ENCODE assay signal across 8 cellular contexts in genomic region chr2:120222186-120223033, GRCh38. TPM values are rescaled to one million over a fixed set of nuclear protein-coding genes. Genes with fewer than 3 reads are reported as not detected.
DNase-seq lines count a peak whose midpoint lies in the region; ATAC-seq and TF ChIP-seq lines count a peak whose summit lies in the region.

No MANE protein-coding gene starts in this region.

- H3K4me1 ChIP-seq in CD4-positive, alpha-beta memory T cell (ENCODE audit: insufficient read depth, low read length): peaks cover 33% of the 10 kb centered on the region
- peaks cover 42% of the 10 kb centered on the region for H3K4me1 ChIP-seq in PC-3 (ENCODE audit: insufficient read depth, low read length)
- H3K4me1 ChIP-seq in osteoblast (ENCODE audit: insufficient read depth, low read length): peaks cover 22% of the 10 kb centered on the region

- peak overlapping the region; percentile 83 to 89 (median 86) for H3K4me3 Mint-ChIP-seq in CD4-positive, alpha-beta memory T cell

- H3K4me3 ChIP-seq in CD4-positive, alpha-beta memory T cell (ENCODE audit: low read length in 2 of 2): peak overlapping the region in 1 of 2 donors; percentile 75
- H3K4me3 ChIP-seq in PC-3 (ENCODE audit: low read length) (peak overlapping the region; percentile 70), epithelial cell of proximal tubule (ENCODE audit: low read depth, low read length) (peak overlapping the region; percentile 58), osteoblast (ENCODE audit: insufficient read depth, low read length) (peak overlapping the region; percentile 84)

- H3K36me3 Mint-ChIP-seq in CD4-positive, alpha-beta memory T cell: peaks cover 19 to 29% of the 10 kb centered on the region in 2 donors

- no peak for TF ChIP-seq CTCF in PC-3 (conservative IDR thresholded peaks at IDR 0.05; ENCODE audit: low read depth, low read length)
- no peak for TF ChIP-seq CTCF in epithelial cell of proximal tubule (conservative IDR thresholded peaks at IDR 0.05; ENCODE audit: low read depth, low read length)
- no peak for TF ChIP-seq CTCF in osteoblast (IDR thresholded peaks at IDR 0.05; ENCODE audit: extremely low read depth, low read depth, low read length)

- peaks cover 29 to 64% (median 42%) of the 10 kb centered on the region in 4 donors for H3K4me1 Mint-ChIP-seq in CD4-positive, alpha-beta memory T cell

- TSS peak; percentile 57 for BruUV-seq in PC-3 (replicated peaks; lab: Mats Ljungman, UMichigan)

- H4K20me1 ChIP-seq in PC-3 (ENCODE audit: low read length) (peaks cover 5% of the 10 kb centered on the region; the same call in 1 of the 2 replicates), osteoblast (ENCODE audit: insufficient read depth, low read length) (peaks cover 9% of the 10 kb centered on the region)

- H3K4me2 ChIP-seq in PC-3 (ENCODE audit: low read length): peak overlapping the region; percentile 83
- H3K4me2 ChIP-seq in osteoblast (ENCODE audit: insufficient read depth, low read length): peak overlapping the region; percentile 87

- H3F3A ChIP-seq in PC-3 (ENCODE audit: low read length, unreplicated experiment): no peaks in the 10 kb centered on the region

- peak overlapping the region; percentile 86 for H3K27ac ChIP-seq in CD4-positive, alpha-beta memory T cell (ENCODE audit: low read depth, low read length)
- H3K27ac ChIP-seq in PC-3 (ENCODE audit: low read length) (peak overlapping the region; percentile 79), osteoblast (ENCODE audit: low read depth, low read length) (peak overlapping the region; percentile 81)

- intact Hi-C loops in CD4-positive, alpha-beta memory T cell (cut with micrococcal nuclease): loop anchor here (1.0 to 5.0 kb wide), 5 partner anchors 10 to 544 kb away; partner anchors contain the start of genes RALB and TMEM177
- intact Hi-C loops in PC-3 (cut with micrococcal nuclease): loop anchor here (1.0 kb wide), 2 partner anchors 30 to 91 kb away; partner anchors contain the start of gene RALB

- peak overlapping the region; percentile 85 to 97 (median 90) for H3K27ac Mint-ChIP-seq in CD4-positive, alpha-beta memory T cell

- H3K9me2 ChIP-seq in PC-3 (replicated peaks; ENCODE audit: low read length): no peaks in the 10 kb centered on the region

- H2AFZ ChIP-seq in PC-3 (ENCODE audit: low read length) (peak overlapping the region; percentile 75), osteoblast (ENCODE audit: low read length) (peak overlapping the region; percentile 86)

- peaks cover 0 to 7% (median 0%) of the 10 kb centered on the region in 8 donors for H3K9me3 Mint-ChIP-seq in CD4-positive, alpha-beta memory T cell

- H3K9ac ChIP-seq in PC-3 (ENCODE audit: low read length): peak overlapping the region; percentile 88

- no peak for DNase-seq in CD4-positive, alpha-beta memory T cell
- DNase-seq in PC-3: no peak
- no peak for DNase-seq in epithelial cell of proximal tubule (ENCODE audit: low read depth)
- DNase-seq in osteoblast (ENCODE audit: insufficient read length, low spot score, missing footprints): peak; percentile 23
- no peak for DNase-seq in LoVo (ENCODE audit: low spot score)
- no peak for DNase-seq in HuH-7.5 (ENCODE audit: low spot score)
- no peak for DNase-seq in NCI-H1930 (lab: John Stamatoyannopoulos, UW)

- POLR2A ChIA-PET in CD4-positive, alpha-beta memory T cell (lab: Charles Lee; ENCODE audit: partially characterized antibody): interaction anchor here (1.0 to 4.0 kb wide), 11 partner anchors 8 to 463 kb away, joined by 3 to 62 read pairs (median 6); partner anchors contain the start of genes PTPN4 and RALB
- POLR2A ChIA-PET in PC-3 (lab: Charles Lee; ENCODE audit: unreplicated experiment): interaction anchor here (1.0 kb wide), 1 partner anchor 11 kb away, joined by 3 read pairs; no protein-coding TSS in a partner anchor

- H3K36me3 ChIP-seq in CD4-positive, alpha-beta memory T cell (ENCODE audit: insufficient read depth, low read length): no peaks in the 10 kb centered on the region
- H3K36me3 ChIP-seq in PC-3 (ENCODE audit: low read depth, low read length) (peaks cover 5% of the 10 kb centered on the region; the same call in 1 of the 2 replicates), osteoblast (ENCODE audit: insufficient read depth, low read length) (no peaks in the 10 kb centered on the region)

- no peaks in the 10 kb centered on the region for H3K9me3 ChIP-seq in CD4-positive, alpha-beta memory T cell (ENCODE audit: control insufficient read depth in 1 of 2, low read length in 2 of 2)
- H3K9me3 ChIP-seq in PC-3 (ENCODE audit: low read length) (no peaks in the 10 kb centered on the region), osteoblast (ENCODE audit: low read depth, low read length) (no peaks in the 10 kb centered on the region)

- CTCF ChIA-PET in CD4-positive, alpha-beta memory T cell (lab: Charles Lee; ENCODE audit: partially characterized antibody): interaction anchor here (0.8 to 2.4 kb wide), 7 partner anchors 10 to 469 kb away, joined by 3 to 26 read pairs (median 4); no protein-coding TSS in a partner anchor
- CTCF ChIA-PET in PC-3 (lab: Charles Lee): interaction anchor here (0.6 to 1.3 kb wide), 5 partner anchors 47 to 210 kb away, joined by 3 to 7 read pairs (median 3); partner anchors contain the start of gene EPB41L5

- H3K79me2 ChIP-seq in PC-3 (ENCODE audit: low read length): peaks cover 57% of the 10 kb centered on the region
- peaks cover 19% of the 10 kb centered on the region for H3K79me2 ChIP-seq in osteoblast (ENCODE audit: insufficient read depth, low read length)

- ATAC-seq in PC-3 (no peak), HG03520 (IDR thresholded peaks at IDR 0.05; ENCODE audit: unreplicated experiment) (no peak)

- H3K27me3 ChIP-seq in CD4-positive, alpha-beta memory T cell (ENCODE audit: insufficient read depth, low read length): no peaks in the 10 kb centered on the region
- H3K27me3 ChIP-seq in PC-3 (ENCODE audit: low read length) (no peaks in the 10 kb centered on the region), osteoblast (ENCODE audit: insufficient read depth, low read length) (no peaks in the 10 kb centered on the region)

- H3K27me3 Mint-ChIP-seq in CD4-positive, alpha-beta memory T cell: no peaks in the 10 kb centered on the region

RNA-seq across cellular contexts. Expression of gene TMEM185B, which starts 0.8 kb away (rescaled TPM):
- 10 to 100 TPM; 20.3 to 20.8 TPM for total RNA-seq in CD4-positive, alpha-beta memory T cell
- 10 to 100 TPM; 17.5 to 24.9 TPM for polyA plus RNA-seq in CD4-positive, alpha-beta memory T cell
- total RNA-seq in PC-3 (2014; rRNA removed) (67.5 and 83.6 TPM in 2 replicates), epithelial cell of proximal tubule (30.4 and 32.6 TPM in 2 replicates), osteoblast (42.1 and 46.7 TPM in 2 replicates)

RNA-seq across cellular contexts. Expression of gene RALB, which starts 30.2 kb away (rescaled TPM):
- 10 to 100 TPM; 14.0 TPM for total RNA-seq in CD4-positive, alpha-beta memory T cell
- 10 to 100 TPM; 34.8 to 50.4 TPM for polyA plus RNA-seq in CD4-positive, alpha-beta memory T cell
- total RNA-seq in PC-3 (2014; rRNA removed) (49.1 and 57.9 TPM in 2 replicates), epithelial cell of proximal tubule (55.8 and 56.0 TPM in 2 replicates), osteoblast (48.5 and 48.6 TPM in 2 replicates)
